ENCODE assay signal across 2 cellular contexts in the genomic region with DNA sequence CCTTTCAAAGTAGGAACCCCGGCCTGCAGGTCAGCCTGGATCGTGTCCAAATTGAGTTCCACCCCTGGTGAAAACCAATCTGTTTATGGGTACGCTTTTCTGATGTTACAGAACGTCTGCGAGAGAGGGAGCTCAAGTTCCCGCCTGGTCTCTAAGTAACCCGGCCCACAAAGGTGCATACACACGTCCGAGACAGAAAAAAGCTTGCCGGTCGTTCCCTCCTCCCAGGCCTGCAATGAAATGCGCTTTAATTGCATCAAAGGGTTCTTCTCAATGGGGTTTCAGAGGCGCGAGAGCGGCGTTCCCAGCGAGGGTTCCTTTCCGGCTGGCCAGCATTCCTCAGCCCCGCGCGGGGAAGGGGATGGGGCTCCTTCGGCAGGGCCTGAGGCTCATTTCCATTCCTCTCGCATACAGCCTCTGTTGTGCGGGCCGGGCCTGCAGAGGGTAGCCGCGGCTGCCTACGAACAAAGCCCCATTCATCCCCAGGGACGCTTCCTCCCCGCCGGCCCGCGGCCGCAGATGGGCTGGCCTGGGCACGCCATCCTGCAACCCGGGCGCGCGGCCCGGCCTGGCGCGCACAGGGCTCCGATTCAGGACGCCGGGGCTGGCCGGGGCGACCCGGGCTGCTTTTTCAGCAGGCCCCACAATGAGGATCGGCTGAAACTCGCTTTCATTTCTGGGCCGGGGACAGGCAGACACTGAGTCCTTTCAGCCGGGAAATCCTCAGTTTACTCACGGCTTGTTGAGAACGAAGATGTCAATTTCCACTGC.
TF ChIP-seq lines count a peak whose summit lies in the region.

No MANE protein-coding gene starts in this region.

TF ChIP-seq in IMR-90, 13 proteins besides CTCF, POLR2A, EP300 and RAD21:
- TF ChIP-seq MXI1 (IDR thresholded peaks at IDR 0.05; ENCODE audit: borderline replicate concordance, low read depth, low read length) (no peak), MAZ (IDR thresholded peaks at IDR 0.05; ENCODE audit: borderline replicate concordance, low read depth, low read length) (peak; percentile 34; the same call in 1 of the 2 replicates), BHLHE40 (IDR thresholded peaks at IDR 0.05; ENCODE audit: low read depth, low read length) (0 out of 2 replicates have a peak, but pooled peaks have one; percentile 18)

TF ChIP-seq in H1, 55 proteins besides CTCF, POLR2A, EP300 and RAD21:
- no peak for TF ChIP-seq CBX8 (IDR thresholded peaks at IDR 0.05; ENCODE audit: borderline replicate concordance, low read depth, low read length)
- peak; percentile 52 for TF ChIP-seq CTBP2 (IDR thresholded peaks at IDR 0.05; ENCODE audit: borderline replicate concordance, insufficient read depth, insufficient read length, low read length)
- no peak for TF ChIP-seq SIX5 (IDR thresholded peaks at IDR 0.05; ENCODE audit: low read depth, low read length)
- no peak for TF ChIP-seq JUND (IDR thresholded peaks at IDR 0.05; ENCODE audit: low read length)
- TF ChIP-seq CHD2 (IDR thresholded peaks at IDR 0.05; ENCODE audit: low read length), result no peak; the same call in 1 of the 2 replicates
- TF ChIP-seq CBX5 (IDR thresholded peaks at IDR 0.05; ENCODE audit: low read depth, low read length), result no peak
- peak; percentile 44 for TF ChIP-seq RBBP5 (IDR thresholded peaks at IDR 0.05; ENCODE audit: borderline replicate concordance, low read depth, low read length)
- no peak for TF ChIP-seq TAF7 (optimal IDR thresholded peaks at IDR 0.05; ENCODE audit: borderline replicate concordance, low read depth, low read length)
- TF ChIP-seq, protein P1, sequence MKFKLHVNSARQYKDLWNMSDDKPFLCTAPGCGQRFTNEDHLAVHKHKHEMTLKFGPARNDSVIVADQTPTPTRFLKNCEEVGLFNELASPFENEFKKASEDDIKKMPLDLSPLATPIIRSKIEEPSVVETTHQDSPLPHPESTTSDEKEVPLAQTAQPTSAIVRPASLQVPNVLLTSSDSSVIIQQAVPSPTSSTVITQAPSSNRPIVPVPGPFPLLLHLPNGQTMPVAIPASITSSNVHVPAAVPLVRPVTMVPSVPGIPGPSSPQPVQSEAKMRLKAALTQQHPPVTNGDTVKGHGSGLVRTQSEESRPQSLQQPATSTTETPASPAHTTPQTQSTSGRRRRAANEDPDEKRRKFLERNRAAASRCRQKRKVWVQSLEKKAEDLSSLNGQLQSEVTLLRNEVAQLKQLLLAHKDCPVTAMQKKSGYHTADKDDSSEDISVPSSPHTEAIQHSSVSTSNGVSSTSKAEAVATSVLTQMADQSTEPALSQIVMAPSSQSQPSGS (IDR thresholded peaks at IDR 0.05; ENCODE audit: low read length), result 0 out of 2 replicates have a peak, but pooled peaks have one; percentile 36
- no peak for TF ChIP-seq RNF2 (IDR thresholded peaks at IDR 0.05; ENCODE audit: borderline replicate concordance, low read depth, low read length, missing control alignments, poor library complexity, severe bottlenecking)
- TF ChIP-seq ZNF274 (IDR thresholded peaks at IDR 0.05; ENCODE audit: borderline replicate concordance, extremely low read depth, low read length), result no peak
- no peak for TF ChIP-seq EGR1 (IDR thresholded peaks at IDR 0.05; ENCODE audit: borderline replicate concordance, low read depth, low read length)
- TF ChIP-seq YY1 (IDR thresholded peaks at IDR 0.05; ENCODE audit: low read depth, low read length), result no peak
- TF ChIP-seq KDM1A (IDR thresholded peaks at IDR 0.05; ENCODE audit: borderline replicate concordance, low read length), result no peak
- TF ChIP-seq TCF12 (IDR thresholded peaks at IDR 0.05; ENCODE audit: low read depth, low read length), result no peak; the same call in 1 of the 2 replicates
- no peak; the same call in 1 of the 2 replicates for TF ChIP-seq SP1 (IDR thresholded peaks at IDR 0.05; ENCODE audit: low read depth, low read length)
- TF ChIP-seq TAF1 (IDR thresholded peaks at IDR 0.05; ENCODE audit: low read depth, low read length), result peak; percentile 83
- TF ChIP-seq MAFK (IDR thresholded peaks at IDR 0.05; ENCODE audit: low read depth, low read length), result no peak
- TF ChIP-seq KDM5A (IDR thresholded peaks at IDR 0.05; ENCODE audit: low read length), result no peak
- TF ChIP-seq, protein P2, sequence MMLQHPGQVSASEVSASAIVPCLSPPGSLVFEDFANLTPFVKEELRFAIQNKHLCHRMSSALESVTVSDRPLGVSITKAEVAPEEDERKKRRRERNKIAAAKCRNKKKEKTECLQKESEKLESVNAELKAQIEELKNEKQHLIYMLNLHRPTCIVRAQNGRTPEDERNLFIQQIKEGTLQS (IDR thresholded peaks at IDR 0.05; ENCODE audit: insufficient read depth, low read depth, low read length), result no peak
- peak; percentile 47; the same call in 1 of the 2 replicates for TF ChIP-seq SUZ12 (IDR thresholded peaks at IDR 0.05; ENCODE audit: low read length)
- no peak for TF ChIP-seq SIRT6 (IDR thresholded peaks at IDR 0.05; ENCODE audit: low read length)
- no peak for TF ChIP-seq BCL11A (IDR thresholded peaks at IDR 0.05; ENCODE audit: low read depth in 2 of 2, low read length in 2 of 2)
- TF ChIP-seq RFX5 (IDR thresholded peaks at IDR 0.05; ENCODE audit: borderline replicate concordance, low read depth, low read length), result no peak
- peak in 1 of 2 experiments; percentile 16; a peak in 1 of 4 replicates for TF ChIP-seq HDAC2 (IDR thresholded peaks at IDR 0.05; ENCODE audit: borderline replicate concordance in 1 of 2, low read depth in 2 of 2, low read length in 2 of 2)
- 0 out of 4 replicates have a peak, but pooled peaks of 1 of the 2 experiments have one; percentile 27 for TF ChIP-seq SIN3A (conservative IDR thresholded peaks at IDR 0.05 in 1 of 2, IDR thresholded peaks at IDR 0.05 in 1 of 2; ENCODE audit: low read depth in 1 of 2, low read length in 2 of 2)
- TF ChIP-seq, protein P3, sequence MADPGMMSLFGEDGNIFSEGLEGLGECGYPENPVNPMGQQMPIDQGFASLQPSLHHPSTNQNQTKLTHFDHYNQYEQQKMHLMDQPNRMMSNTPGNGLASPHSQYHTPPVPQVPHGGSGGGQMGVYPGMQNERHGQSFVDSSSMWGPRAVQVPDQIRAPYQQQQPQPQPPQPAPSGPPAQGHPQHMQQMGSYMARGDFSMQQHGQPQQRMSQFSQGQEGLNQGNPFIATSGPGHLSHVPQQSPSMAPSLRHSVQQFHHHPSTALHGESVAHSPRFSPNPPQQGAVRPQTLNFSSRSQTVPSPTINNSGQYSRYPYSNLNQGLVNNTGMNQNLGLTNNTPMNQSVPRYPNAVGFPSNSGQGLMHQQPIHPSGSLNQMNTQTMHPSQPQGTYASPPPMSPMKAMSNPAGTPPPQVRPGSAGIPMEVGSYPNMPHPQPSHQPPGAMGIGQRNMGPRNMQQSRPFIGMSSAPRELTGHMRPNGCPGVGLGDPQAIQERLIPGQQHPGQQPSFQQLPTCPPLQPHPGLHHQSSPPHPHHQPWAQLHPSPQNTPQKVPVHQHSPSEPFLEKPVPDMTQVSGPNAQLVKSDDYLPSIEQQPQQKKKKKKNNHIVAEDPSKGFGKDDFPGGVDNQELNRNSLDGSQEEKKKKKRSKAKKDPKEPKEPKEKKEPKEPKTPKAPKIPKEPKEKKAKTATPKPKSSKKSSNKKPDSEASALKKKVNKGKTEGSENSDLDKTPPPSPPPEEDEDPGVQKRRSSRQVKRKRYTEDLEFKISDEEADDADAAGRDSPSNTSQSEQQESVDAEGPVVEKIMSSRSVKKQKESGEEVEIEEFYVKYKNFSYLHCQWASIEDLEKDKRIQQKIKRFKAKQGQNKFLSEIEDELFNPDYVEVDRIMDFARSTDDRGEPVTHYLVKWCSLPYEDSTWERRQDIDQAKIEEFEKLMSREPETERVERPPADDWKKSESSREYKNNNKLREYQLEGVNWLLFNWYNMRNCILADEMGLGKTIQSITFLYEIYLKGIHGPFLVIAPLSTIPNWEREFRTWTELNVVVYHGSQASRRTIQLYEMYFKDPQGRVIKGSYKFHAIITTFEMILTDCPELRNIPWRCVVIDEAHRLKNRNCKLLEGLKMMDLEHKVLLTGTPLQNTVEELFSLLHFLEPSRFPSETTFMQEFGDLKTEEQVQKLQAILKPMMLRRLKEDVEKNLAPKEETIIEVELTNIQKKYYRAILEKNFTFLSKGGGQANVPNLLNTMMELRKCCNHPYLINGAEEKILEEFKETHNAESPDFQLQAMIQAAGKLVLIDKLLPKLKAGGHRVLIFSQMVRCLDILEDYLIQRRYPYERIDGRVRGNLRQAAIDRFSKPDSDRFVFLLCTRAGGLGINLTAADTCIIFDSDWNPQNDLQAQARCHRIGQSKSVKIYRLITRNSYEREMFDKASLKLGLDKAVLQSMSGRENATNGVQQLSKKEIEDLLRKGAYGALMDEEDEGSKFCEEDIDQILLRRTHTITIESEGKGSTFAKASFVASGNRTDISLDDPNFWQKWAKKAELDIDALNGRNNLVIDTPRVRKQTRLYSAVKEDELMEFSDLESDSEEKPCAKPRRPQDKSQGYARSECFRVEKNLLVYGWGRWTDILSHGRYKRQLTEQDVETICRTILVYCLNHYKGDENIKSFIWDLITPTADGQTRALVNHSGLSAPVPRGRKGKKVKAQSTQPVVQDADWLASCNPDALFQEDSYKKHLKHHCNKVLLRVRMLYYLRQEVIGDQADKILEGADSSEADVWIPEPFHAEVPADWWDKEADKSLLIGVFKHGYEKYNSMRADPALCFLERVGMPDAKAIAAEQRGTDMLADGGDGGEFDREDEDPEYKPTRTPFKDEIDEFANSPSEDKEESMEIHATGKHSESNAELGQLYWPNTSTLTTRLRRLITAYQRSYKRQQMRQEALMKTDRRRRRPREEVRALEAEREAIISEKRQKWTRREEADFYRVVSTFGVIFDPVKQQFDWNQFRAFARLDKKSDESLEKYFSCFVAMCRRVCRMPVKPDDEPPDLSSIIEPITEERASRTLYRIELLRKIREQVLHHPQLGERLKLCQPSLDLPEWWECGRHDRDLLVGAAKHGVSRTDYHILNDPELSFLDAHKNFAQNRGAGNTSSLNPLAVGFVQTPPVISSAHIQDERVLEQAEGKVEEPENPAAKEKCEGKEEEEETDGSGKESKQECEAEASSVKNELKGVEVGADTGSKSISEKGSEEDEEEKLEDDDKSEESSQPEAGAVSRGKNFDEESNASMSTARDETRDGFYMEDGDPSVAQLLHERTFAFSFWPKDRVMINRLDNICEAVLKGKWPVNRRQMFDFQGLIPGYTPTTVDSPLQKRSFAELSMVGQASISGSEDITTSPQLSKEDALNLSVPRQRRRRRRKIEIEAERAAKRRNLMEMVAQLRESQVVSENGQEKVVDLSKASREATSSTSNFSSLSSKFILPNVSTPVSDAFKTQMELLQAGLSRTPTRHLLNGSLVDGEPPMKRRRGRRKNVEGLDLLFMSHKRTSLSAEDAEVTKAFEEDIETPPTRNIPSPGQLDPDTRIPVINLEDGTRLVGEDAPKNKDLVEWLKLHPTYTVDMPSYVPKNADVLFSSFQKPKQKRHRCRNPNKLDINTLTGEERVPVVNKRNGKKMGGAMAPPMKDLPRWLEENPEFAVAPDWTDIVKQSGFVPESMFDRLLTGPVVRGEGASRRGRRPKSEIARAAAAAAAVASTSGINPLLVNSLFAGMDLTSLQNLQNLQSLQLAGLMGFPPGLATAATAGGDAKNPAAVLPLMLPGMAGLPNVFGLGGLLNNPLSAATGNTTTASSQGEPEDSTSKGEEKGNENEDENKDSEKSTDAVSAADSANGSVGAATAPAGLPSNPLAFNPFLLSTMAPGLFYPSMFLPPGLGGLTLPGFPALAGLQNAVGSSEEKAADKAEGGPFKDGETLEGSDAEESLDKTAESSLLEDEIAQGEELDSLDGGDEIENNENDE (IDR thresholded peaks at IDR 0.05; ENCODE audit: insufficient replicate concordance, low read length), result peak; percentile 34
- TF ChIP-seq SP4 (IDR thresholded peaks at IDR 0.05; ENCODE audit: low read length), result no peak
- TF ChIP-seq, protein P4, sequence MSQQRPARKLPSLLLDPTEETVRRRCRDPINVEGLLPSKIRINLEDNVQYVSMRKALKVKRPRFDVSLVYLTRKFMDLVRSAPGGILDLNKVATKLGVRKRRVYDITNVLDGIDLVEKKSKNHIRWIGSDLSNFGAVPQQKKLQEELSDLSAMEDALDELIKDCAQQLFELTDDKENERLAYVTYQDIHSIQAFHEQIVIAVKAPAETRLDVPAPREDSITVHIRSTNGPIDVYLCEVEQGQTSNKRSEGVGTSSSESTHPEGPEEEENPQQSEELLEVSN (IDR thresholded peaks at IDR 0.05), result 0 out of 2 replicates have a peak, but pooled peaks have one; percentile 22
- 0 out of 2 replicates have a peak, but pooled peaks have one; percentile 54 for TF ChIP-seq RXRA (IDR thresholded peaks at IDR 0.05; ENCODE audit: insufficient read depth, low read depth, low read length)
- TF ChIP-seq BACH1 (IDR thresholded peaks at IDR 0.05; ENCODE audit: low read length), result no peak
- TF ChIP-seq SAP30 (IDR thresholded peaks at IDR 0.05; ENCODE audit: insufficient read depth, insufficient replicate concordance, low read length), result no peak
- TF ChIP-seq CREB1 (IDR thresholded peaks at IDR 0.05), result peak; percentile 45; the same call in 1 of the 2 replicates
- TF ChIP-seq, protein P5, sequence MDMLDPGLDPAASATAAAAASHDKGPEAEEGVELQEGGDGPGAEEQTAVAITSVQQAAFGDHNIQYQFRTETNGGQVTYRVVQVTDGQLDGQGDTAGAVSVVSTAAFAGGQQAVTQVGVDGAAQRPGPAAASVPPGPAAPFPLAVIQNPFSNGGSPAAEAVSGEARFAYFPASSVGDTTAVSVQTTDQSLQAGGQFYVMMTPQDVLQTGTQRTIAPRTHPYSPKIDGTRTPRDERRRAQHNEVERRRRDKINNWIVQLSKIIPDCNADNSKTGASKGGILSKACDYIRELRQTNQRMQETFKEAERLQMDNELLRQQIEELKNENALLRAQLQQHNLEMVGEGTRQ (IDR thresholded peaks at IDR 0.05; ENCODE audit: low read length), result no peak
- no peak for TF ChIP-seq CEBPB (IDR thresholded peaks at IDR 0.05; ENCODE audit: low read depth, low read length)
- TF ChIP-seq POLR2AphosphoS5 (IDR thresholded peaks at IDR 0.05; ENCODE audit: low read depth, low read length), result peak; percentile 59
- no peak for TF ChIP-seq FOSL1 (IDR thresholded peaks at IDR 0.05; ENCODE audit: insufficient read depth, low read depth, low read length)
- no peak for TF ChIP-seq POU5F1 (IDR thresholded peaks at IDR 0.05; ENCODE audit: low read depth, low read length)
- TF ChIP-seq CHD1 (IDR thresholded peaks at IDR 0.05; ENCODE audit: low read depth, low read length), result no peak
- no peak for TF ChIP-seq SP2 (IDR thresholded peaks at IDR 0.05; ENCODE audit: low read length)
- TF ChIP-seq SRF (IDR thresholded peaks at IDR 0.05; ENCODE audit: low read depth, low read length), result no peak
- TF ChIP-seq TBP (IDR thresholded peaks at IDR 0.05; ENCODE audit: low read depth, low read length), result peak; percentile 82
- TF ChIP-seq, protein P6, sequence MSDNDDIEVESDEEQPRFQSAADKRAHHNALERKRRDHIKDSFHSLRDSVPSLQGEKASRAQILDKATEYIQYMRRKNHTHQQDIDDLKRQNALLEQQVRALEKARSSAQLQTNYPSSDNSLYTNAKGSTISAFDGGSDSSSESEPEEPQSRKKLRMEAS (IDR thresholded peaks at IDR 0.05), result peak; percentile 37; the same call in 1 of the 2 replicates
- TF ChIP-seq ASH2L (IDR thresholded peaks at IDR 0.05; ENCODE audit: low read length), result peak; percentile 98
- TF ChIP-seq BRCA1 (IDR thresholded peaks at IDR 0.05; ENCODE audit: low read depth, low read length), result no peak
- peak; percentile 70 for TF ChIP-seq NANOG (IDR thresholded peaks at IDR 0.05; ENCODE audit: insufficient read depth, low read depth, low read length, poor library complexity, severe bottlenecking)
- TF ChIP-seq EZH2 (IDR thresholded peaks at IDR 0.05; ENCODE audit: low read depth, low read length, severe bottlenecking), result no peak
- TF ChIP-seq TEAD4 (IDR thresholded peaks at IDR 0.05; ENCODE audit: low read depth, low read length), result peak; percentile 85
TF ChIP-seq in H1: peak in this region for 17.
